Comparison of ENCODE assay signal across 1 cellular context in the genomic region with DNA sequence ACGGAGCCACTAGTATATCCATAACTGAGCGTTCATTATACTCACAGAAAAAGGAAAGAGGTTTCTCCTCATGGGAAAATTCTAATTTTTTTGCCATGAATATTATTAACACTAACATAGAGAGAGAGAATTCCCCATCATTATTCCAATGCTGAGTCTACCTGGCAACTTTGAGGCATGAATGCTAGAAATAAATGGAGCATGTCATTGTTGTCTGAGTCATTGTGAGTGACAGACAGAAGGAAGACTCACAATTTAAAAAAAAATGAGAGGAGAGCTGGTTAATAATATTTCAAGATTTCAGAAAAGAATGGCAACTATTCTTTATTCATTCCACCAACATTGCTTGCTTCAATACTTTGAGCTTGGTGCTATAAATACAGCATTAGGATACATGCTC.
TF ChIP-seq lines count a peak whose summit lies in the region.

No MANE protein-coding gene starts in this region.

TF ChIP-seq in A549, 52 proteins besides CTCF, POLR2A, EP300 and RAD21 (continued from another document):
- no peak for TF ChIP-seq GATA3 (IDR thresholded peaks at IDR 0.05; ENCODE audit: borderline replicate concordance)
- no peak for TF ChIP-seq ZFP36 (IDR thresholded peaks at IDR 0.05; ENCODE audit: borderline replicate concordance, partially characterized antibody)
- no peak for TF ChIP-seq KDM1A (IDR thresholded peaks at IDR 0.05; ENCODE audit: low read depth)
- no peak for TF ChIP-seq NFE2L2 (conservative IDR thresholded peaks at IDR 0.05; ENCODE audit: low read length)
- TF ChIP-seq KDM5A (IDR thresholded peaks at IDR 0.05): no peak
- TF ChIP-seq, protein P1, sequence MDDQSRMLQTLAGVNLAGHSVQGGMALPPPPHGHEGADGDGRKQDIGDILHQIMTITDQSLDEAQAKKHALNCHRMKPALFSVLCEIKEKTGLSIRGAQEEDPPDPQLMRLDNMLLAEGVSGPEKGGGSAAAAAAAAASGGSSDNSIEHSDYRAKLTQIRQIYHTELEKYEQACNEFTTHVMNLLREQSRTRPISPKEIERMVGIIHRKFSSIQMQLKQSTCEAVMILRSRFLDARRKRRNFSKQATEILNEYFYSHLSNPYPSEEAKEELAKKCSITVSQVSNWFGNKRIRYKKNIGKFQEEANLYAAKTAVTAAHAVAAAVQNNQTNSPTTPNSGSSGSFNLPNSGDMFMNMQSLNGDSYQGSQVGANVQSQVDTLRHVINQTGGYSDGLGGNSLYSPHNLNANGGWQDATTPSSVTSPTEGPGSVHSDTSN (IDR thresholded peaks at IDR 0.05): no peak
- no peak for TF ChIP-seq RCOR1 (IDR thresholded peaks at IDR 0.05; ENCODE audit: low read depth, low read length)
- no peak for TF ChIP-seq JUN (IDR thresholded peaks at IDR 0.05)
- no peak for TF ChIP-seq CBX8 (IDR thresholded peaks at IDR 0.05)
- TF ChIP-seq ZNF302 (CRISPR knock-in tag; IDR thresholded peaks at IDR 0.05): no peak
- TF ChIP-seq TP53 (CRISPR knock-in tag; IDR thresholded peaks at IDR 0.05): no peak
- TF ChIP-seq MAZ (IDR thresholded peaks at IDR 0.05; ENCODE audit: borderline replicate concordance, low read depth, low read length): no peak
- no peak for TF ChIP-seq RNF2 (IDR thresholded peaks at IDR 0.05; ENCODE audit: borderline replicate concordance, low read depth)
